ENCODE assay signal across 1 cellular context in genomic region chr1:229130028-229130668, GRCh38.
TF ChIP-seq lines count a peak whose summit lies in the region.

No MANE protein-coding gene starts in this region.

TF ChIP-seq in HepG2, 621 proteins besides CTCF, POLR2A, EP300 and RAD21 (continued from another document and continues in another):
- TF ChIP-seq ARID3A (IDR thresholded peaks at IDR 0.05; ENCODE audit: low read depth, low read length): 0 out of 2 replicates have a peak, but pooled peaks have one; percentile 21
- TF ChIP-seq MTF2 (CRISPR knock-in tag; IDR thresholded peaks at IDR 0.05; ENCODE audit: borderline replicate concordance): no peak
- no peak; the same call in 1 of the 2 replicates for TF ChIP-seq SIX4 (CRISPR knock-in tag; IDR thresholded peaks at IDR 0.05)
- TF ChIP-seq ZNF790 (CRISPR knock-in tag; IDR thresholded peaks at IDR 0.05; ENCODE audit: borderline replicate concordance): no peak
- no peak for TF ChIP-seq NFE2L1 (CRISPR knock-in tag; IDR thresholded peaks at IDR 0.05; ENCODE audit: borderline replicate concordance)
- TF ChIP-seq ZNF792 (CRISPR knock-in tag; IDR thresholded peaks at IDR 0.05): peak; percentile 67
- TF ChIP-seq IKZF5 (CRISPR knock-in tag; IDR thresholded peaks at IDR 0.05): peak; percentile 44; the same call in 1 of the 2 replicates
- TF ChIP-seq ZNF34 (CRISPR knock-in tag; IDR thresholded peaks at IDR 0.05; ENCODE audit: borderline replicate concordance): no peak
- no peak for TF ChIP-seq ZNF775 (CRISPR knock-in tag; IDR thresholded peaks at IDR 0.05; ENCODE audit: borderline replicate concordance)
- TF ChIP-seq CERS6 (CRISPR knock-in tag; IDR thresholded peaks at IDR 0.05): no peak
- TF ChIP-seq, protein P1, sequence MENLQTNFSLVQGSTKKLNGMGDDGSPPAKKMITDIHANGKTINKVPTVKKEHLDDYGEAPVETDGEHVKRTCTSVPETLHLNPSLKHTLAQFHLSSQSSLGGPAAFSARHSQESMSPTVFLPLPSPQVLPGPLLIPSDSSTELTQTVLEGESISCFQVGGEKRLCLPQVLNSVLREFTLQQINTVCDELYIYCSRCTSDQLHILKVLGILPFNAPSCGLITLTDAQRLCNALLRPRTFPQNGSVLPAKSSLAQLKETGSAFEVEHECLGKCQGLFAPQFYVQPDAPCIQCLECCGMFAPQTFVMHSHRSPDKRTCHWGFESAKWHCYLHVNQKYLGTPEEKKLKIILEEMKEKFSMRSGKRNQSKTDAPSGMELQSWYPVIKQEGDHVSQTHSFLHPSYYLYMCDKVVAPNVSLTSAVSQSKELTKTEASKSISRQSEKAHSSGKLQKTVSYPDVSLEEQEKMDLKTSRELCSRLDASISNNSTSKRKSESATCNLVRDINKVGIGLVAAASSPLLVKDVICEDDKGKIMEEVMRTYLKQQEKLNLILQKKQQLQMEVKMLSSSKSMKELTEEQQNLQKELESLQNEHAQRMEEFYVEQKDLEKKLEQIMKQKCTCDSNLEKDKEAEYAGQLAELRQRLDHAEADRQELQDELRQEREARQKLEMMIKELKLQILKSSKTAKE (CRISPR knock-in tag; IDR thresholded peaks at IDR 0.05; ENCODE audit: borderline replicate concordance): peak; percentile 34; the same call in 1 of the 2 replicates
- no peak for TF ChIP-seq HDAC6 (IDR thresholded peaks at IDR 0.05; ENCODE audit: low read depth, low read length)
- TF ChIP-seq JUND (CRISPR knock-in tag; IDR thresholded peaks at IDR 0.05): no peak
- TF ChIP-seq SAFB2 (CRISPR knock-in tag; IDR thresholded peaks at IDR 0.05; ENCODE audit: borderline replicate concordance, low read depth): 0 out of 2 replicates have a peak, but pooled peaks have one; percentile 48
- peak; percentile 84; the same call in 1 of the 2 replicates for TF ChIP-seq ZNF878 (CRISPR knock-in tag; IDR thresholded peaks at IDR 0.05)
- no peak for TF ChIP-seq ZNF883 (CRISPR knock-in tag; IDR thresholded peaks at IDR 0.05; ENCODE audit: not compliant biosample characterization)
- TF ChIP-seq RORA (CRISPR knock-in tag; IDR thresholded peaks at IDR 0.05): no peak
- peak; percentile 85; the same call in 1 of the 2 replicates for TF ChIP-seq ZSCAN5A (CRISPR knock-in tag; IDR thresholded peaks at IDR 0.05; ENCODE audit: borderline replicate concordance)
- TF ChIP-seq, protein P2, sequence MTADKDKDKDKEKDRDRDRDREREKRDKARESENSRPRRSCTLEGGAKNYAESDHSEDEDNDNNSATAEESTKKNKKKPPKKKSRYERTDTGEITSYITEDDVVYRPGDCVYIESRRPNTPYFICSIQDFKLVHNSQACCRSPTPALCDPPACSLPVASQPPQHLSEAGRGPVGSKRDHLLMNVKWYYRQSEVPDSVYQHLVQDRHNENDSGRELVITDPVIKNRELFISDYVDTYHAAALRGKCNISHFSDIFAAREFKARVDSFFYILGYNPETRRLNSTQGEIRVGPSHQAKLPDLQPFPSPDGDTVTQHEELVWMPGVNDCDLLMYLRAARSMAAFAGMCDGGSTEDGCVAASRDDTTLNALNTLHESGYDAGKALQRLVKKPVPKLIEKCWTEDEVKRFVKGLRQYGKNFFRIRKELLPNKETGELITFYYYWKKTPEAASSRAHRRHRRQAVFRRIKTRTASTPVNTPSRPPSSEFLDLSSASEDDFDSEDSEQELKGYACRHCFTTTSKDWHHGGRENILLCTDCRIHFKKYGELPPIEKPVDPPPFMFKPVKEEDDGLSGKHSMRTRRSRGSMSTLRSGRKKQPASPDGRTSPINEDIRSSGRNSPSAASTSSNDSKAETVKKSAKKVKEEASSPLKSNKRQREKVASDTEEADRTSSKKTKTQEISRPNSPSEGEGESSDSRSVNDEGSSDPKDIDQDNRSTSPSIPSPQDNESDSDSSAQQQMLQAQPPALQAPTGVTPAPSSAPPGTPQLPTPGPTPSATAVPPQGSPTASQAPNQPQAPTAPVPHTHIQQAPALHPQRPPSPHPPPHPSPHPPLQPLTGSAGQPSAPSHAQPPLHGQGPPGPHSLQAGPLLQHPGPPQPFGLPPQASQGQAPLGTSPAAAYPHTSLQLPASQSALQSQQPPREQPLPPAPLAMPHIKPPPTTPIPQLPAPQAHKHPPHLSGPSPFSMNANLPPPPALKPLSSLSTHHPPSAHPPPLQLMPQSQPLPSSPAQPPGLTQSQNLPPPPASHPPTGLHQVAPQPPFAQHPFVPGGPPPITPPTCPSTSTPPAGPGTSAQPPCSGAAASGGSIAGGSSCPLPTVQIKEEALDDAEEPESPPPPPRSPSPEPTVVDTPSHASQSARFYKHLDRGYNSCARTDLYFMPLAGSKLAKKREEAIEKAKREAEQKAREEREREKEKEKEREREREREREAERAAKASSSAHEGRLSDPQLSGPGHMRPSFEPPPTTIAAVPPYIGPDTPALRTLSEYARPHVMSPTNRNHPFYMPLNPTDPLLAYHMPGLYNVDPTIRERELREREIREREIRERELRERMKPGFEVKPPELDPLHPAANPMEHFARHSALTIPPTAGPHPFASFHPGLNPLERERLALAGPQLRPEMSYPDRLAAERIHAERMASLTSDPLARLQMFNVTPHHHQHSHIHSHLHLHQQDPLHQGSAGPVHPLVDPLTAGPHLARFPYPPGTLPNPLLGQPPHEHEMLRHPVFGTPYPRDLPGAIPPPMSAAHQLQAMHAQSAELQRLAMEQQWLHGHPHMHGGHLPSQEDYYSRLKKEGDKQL (CRISPR knock-in tag; IDR thresholded peaks at IDR 0.05; ENCODE audit: low read depth): no peak
- peak; percentile 79 for TF ChIP-seq FOXA3 (CRISPR knock-in tag; IDR thresholded peaks at IDR 0.05)
- 0 out of 2 replicates have a peak, but pooled peaks have one; percentile 64 for TF ChIP-seq ZBTB46 (CRISPR knock-in tag; IDR thresholded peaks at IDR 0.05; ENCODE audit: borderline replicate concordance)
- TF ChIP-seq, protein P3, sequence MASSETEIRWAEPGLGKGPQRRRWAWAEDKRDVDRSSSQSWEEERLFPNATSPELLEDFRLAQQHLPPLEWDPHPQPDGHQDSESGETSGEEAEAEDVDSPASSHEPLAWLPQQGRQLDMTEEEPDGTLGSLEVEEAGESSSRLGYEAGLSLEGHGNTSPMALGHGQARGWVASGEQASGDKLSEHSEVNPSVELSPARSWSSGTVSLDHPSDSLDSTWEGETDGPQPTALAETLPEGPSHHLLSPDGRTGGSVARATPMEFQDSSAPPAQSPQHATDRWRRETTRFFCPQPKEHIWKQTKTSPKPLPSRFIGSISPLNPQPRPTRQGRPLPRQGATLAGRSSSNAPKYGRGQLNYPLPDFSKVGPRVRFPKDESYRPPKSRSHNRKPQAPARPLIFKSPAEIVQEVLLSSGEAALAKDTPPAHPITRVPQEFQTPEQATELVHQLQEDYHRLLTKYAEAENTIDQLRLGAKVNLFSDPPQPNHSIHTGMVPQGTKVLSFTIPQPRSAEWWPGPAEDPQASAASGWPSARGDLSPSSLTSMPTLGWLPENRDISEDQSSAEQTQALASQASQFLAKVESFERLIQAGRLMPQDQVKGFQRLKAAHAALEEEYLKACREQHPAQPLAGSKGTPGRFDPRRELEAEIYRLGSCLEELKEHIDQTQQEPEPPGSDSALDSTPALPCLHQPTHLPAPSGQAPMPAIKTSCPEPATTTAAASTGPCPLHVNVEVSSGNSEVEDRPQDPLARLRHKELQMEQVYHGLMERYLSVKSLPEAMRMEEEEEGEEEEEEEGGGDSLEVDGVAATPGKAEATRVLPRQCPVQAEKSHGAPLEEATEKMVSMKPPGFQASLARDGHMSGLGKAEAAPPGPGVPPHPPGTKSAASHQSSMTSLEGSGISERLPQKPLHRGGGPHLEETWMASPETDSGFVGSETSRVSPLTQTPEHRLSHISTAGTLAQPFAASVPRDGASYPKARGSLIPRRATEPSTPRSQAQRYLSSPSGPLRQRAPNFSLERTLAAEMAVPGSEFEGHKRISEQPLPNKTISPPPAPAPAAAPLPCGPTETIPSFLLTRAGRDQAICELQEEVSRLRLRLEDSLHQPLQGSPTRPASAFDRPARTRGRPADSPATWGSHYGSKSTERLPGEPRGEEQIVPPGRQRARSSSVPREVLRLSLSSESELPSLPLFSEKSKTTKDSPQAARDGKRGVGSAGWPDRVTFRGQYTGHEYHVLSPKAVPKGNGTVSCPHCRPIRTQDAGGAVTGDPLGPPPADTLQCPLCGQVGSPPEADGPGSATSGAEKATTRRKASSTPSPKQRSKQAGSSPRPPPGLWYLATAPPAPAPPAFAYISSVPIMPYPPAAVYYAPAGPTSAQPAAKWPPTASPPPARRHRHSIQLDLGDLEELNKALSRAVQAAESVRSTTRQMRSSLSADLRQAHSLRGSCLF (CRISPR knock-in tag; IDR thresholded peaks at IDR 0.05; ENCODE audit: borderline replicate concordance): no peak
- peak; percentile 19; the same call in 1 of the 2 replicates for TF ChIP-seq ZBTB7B (CRISPR knock-in tag; IDR thresholded peaks at IDR 0.05)
- TF ChIP-seq SETDB1 (CRISPR knock-in tag; IDR thresholded peaks at IDR 0.05; ENCODE audit: borderline replicate concordance): no peak
- no peak for TF ChIP-seq CC2D1A (CRISPR knock-in tag; IDR thresholded peaks at IDR 0.05)
- no peak for TF ChIP-seq ZNF615 (CRISPR knock-in tag; IDR thresholded peaks at IDR 0.05; ENCODE audit: borderline replicate concordance)
